ENCODE assay signal across 11 cellular contexts in the genomic region with DNA sequence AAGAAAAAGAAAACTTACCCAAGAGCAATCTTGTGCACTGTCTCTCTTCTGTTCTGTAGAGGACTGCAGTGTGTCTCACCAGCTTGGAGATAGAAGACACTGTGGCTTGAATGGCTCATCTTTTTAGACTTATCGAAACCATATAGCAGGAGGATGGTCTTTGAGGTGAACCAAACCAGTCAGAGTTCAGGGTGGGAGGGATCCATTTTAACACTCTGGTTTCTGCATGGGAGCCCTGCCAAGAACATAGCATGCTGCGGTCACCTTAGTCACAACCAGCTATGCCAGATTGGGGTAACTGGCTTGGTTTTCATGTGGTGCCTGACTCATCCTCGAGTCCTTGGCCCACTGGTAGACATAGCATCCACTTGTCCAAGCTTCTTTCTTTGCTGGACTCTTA.
A peak's percentile ranks its signal among the peaks of the same experiment; 100 is the strongest.
DNase-seq lines count a peak whose midpoint lies in the region; TF ChIP-seq lines count a peak whose summit lies in the region.
"Had no signal": no experiment of that assay in that cellular context is flagged by ENCODE, and none has a peak within 500 bp of the region (broad histone marks: within the 10 kb centered on the region; RNA-seq: fewer than 3 reads in every experiment).

No MANE protein-coding gene starts in this region.

- POLR2A ChIA-PET in activated CD4-positive, alpha-beta memory T cell treated with anti-CD3 and anti-CD28 coated beads for 36 hours (lab: Charles Lee), result no interaction called here

- H3K9me3 Mint-ChIP-seq in activated CD4-positive, alpha-beta memory T cell treated with anti-CD3 and anti-CD28 coated beads for 36 hours, result no peaks in the 10 kb centered on the region
- H3K9me3 Mint-ChIP-seq: nephron progenitor cell had no signal

- no peak overlapping the region for H3K4me3 Mint-ChIP-seq in activated CD4-positive, alpha-beta memory T cell treated with anti-CD3 and anti-CD28 coated beads for 36 hours
- H3K4me3 Mint-ChIP-seq: nephron progenitor cell had no signal

- H3K4me3 ChIP-seq in HFF-Myc (replicated peaks; ENCODE audit: low read depth, low read length) (no peak overlapping the region), tibial artery (no peak overlapping the region)

- H3K27ac Mint-ChIP-seq in activated CD4-positive, alpha-beta memory T cell treated with anti-CD3 and anti-CD28 coated beads for 36 hours, result no peak overlapping the region
- H3K27ac Mint-ChIP-seq: nephron progenitor cell had no signal

- no peaks in the 10 kb centered on the region for H3K9me3 ChIP-seq in tibial artery

- H3K36me3 Mint-ChIP-seq in activated CD4-positive, alpha-beta memory T cell treated with anti-CD3 and anti-CD28 coated beads for 36 hours, result no peaks in the 10 kb centered on the region

- CTCF ChIA-PET in activated CD4-positive, alpha-beta memory T cell treated with anti-CD3 and anti-CD28 coated beads for 36 hours (lab: Charles Lee), result no interaction called here

- no peak overlapping the region for H3K27ac ChIP-seq in tibial artery

- H3K27me3 ChIP-seq in tibial artery, result no peaks in the 10 kb centered on the region

- H3K36me3 ChIP-seq in tibial artery, result no peaks in the 10 kb centered on the region

- intact Hi-C loops in activated CD4-positive, alpha-beta memory T cell treated with anti-CD3 and anti-CD28 coated beads for 36 hours (cut with micrococcal nuclease), result no loop called here
- intact Hi-C loops in tibial artery (cut with DNase I; ENCODE audit: low total_unique reads), result no loop called here

- TF ChIP-seq CTCF in HFF-Myc (IDR thresholded peaks at IDR 0.05; ENCODE audit: low read depth, low read length, missing control alignments), result no peak
- TF ChIP-seq CTCF in tibial artery (IDR thresholded peaks at IDR 0.05), result no peak

- no peaks in the 10 kb centered on the region for H3K4me1 ChIP-seq in tibial artery

- peaks cover 2% of the 10 kb centered on the region for H3K27me3 Mint-ChIP-seq in activated CD4-positive, alpha-beta memory T cell treated with anti-CD3 and anti-CD28 coated beads for 36 hours

- no peaks in the 10 kb centered on the region for H3K4me1 Mint-ChIP-seq in activated CD4-positive, alpha-beta memory T cell treated with anti-CD3 and anti-CD28 coated beads for 36 hours (ENCODE audit: low read depth)

- DNase-seq in A172 (ENCODE audit: low spot score) (peak; percentile 93), HFF-Myc (ENCODE audit: extremely low read depth, low read depth) (peak; percentile 89), SW480 (ENCODE audit: low spot score) (peak; percentile 91), fibroblast of peridontal ligament (ENCODE audit: extremely low read depth) (peak; percentile 98), midbrain (lab: John Stamatoyannopoulos, UW) (no peak), NCI-H510A (lab: John Stamatoyannopoulos, UW) (no peak), tibial artery (no peak)
- no peak for DNase-seq in activated CD4-positive, alpha-beta memory T cell treated with anti-CD3 and anti-CD28 coated beads for 36 hours
- DNase-seq: NCI-H1694; nephron progenitor cell; stimulated activated CD4-positive, alpha-beta T cell treated with anti-CD3 and anti-CD28 coated beads, Interleukin-2, amount 100 ng/mL, for 24 hours had no signal

Comparison
In these comparisons a context has a peak if more than half of its experiments do, and no peak if none do; other contexts are left out.
1. DNase-seq: peak in A172 (single experiment), HFF-Myc (single experiment), SW480 (single experiment) and fibroblast of peridontal ligament (single experiment); none in midbrain (single experiment), NCI-H510A (single experiment), activated CD4-positive, alpha-beta memory T cell treated with anti-CD3 and anti-CD28 coated beads for 36 hours (single experiment) and tibial artery (0 of 2).